1 cellular context compared by ENCODE assay signal in the genomic region with DNA sequence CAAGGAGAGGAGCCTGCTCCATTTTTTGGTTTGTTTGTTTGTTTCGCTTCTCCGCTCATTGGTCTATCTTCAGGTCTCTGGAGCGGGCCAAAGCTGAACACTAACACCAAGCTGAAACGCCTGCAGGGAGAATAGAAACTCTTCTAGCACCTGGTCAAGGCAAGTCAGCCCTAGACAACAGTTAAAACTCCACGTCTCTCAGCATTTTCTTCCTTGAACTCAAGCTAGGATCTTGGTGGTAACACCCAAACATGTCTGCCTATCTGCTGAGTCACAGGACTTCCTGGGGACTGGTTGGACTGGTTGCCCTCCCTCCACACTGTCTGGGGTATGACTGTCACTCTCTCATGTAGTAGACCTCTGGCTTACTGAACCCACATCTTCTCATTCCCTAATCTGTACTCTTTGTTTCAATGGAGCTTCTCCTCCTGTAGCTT.
TF ChIP-seq lines count a peak whose summit lies in the region.

No MANE protein-coding gene starts in this region.

TF ChIP-seq in GM12878, 131 proteins besides CTCF, POLR2A, EP300 and RAD21 (continued from another document):
- TF ChIP-seq RELA (IDR thresholded peaks at IDR 0.05; ENCODE audit: borderline replicate concordance, partially characterized antibody) (no peak), SIN3A (IDR thresholded peaks at IDR 0.05; ENCODE audit: low read depth, low read length) (no peak), RFX5 (IDR thresholded peaks at IDR 0.05; ENCODE audit: low read depth, low read length) (no peak), ZNF384 (IDR thresholded peaks at IDR 0.05; ENCODE audit: borderline replicate concordance, low read depth, low read length) (no peak), ZNF207 (IDR thresholded peaks at IDR 0.05; ENCODE audit: borderline replicate concordance) (no peak), IKZF1 (conservative IDR thresholded peaks at IDR 0.05) (no peak), RBBP5 (conservative IDR thresholded peaks at IDR 0.05) (no peak)
- TF ChIP-seq, protein P1, sequence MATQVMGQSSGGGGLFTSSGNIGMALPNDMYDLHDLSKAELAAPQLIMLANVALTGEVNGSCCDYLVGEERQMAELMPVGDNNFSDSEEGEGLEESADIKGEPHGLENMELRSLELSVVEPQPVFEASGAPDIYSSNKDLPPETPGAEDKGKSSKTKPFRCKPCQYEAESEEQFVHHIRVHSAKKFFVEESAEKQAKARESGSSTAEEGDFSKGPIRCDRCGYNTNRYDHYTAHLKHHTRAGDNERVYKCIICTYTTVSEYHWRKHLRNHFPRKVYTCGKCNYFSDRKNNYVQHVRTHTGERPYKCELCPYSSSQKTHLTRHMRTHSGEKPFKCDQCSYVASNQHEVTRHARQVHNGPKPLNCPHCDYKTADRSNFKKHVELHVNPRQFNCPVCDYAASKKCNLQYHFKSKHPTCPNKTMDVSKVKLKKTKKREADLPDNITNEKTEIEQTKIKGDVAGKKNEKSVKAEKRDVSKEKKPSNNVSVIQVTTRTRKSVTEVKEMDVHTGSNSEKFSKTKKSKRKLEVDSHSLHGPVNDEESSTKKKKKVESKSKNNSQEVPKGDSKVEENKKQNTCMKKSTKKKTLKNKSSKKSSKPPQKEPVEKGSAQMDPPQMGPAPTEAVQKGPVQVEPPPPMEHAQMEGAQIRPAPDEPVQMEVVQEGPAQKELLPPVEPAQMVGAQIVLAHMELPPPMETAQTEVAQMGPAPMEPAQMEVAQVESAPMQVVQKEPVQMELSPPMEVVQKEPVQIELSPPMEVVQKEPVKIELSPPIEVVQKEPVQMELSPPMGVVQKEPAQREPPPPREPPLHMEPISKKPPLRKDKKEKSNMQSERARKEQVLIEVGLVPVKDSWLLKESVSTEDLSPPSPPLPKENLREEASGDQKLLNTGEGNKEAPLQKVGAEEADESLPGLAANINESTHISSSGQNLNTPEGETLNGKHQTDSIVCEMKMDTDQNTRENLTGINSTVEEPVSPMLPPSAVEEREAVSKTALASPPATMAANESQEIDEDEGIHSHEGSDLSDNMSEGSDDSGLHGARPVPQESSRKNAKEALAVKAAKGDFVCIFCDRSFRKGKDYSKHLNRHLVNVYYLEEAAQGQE (IDR thresholded peaks at IDR 0.05; ENCODE audit: low read depth, low read length): no peak
- TF ChIP-seq, protein P2, sequence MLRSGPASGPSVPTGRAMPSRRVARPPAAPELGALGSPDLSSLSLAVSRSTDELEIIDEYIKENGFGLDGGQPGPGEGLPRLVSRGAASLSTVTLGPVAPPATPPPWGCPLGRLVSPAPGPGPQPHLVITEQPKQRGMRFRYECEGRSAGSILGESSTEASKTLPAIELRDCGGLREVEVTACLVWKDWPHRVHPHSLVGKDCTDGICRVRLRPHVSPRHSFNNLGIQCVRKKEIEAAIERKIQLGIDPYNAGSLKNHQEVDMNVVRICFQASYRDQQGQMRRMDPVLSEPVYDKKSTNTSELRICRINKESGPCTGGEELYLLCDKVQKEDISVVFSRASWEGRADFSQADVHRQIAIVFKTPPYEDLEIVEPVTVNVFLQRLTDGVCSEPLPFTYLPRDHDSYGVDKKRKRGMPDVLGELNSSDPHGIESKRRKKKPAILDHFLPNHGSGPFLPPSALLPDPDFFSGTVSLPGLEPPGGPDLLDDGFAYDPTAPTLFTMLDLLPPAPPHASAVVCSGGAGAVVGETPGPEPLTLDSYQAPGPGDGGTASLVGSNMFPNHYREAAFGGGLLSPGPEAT (IDR thresholded peaks at IDR 0.05; ENCODE audit: low read depth): no peak
